Comparison of ENCODE assay signal across 15 cellular contexts in the genomic region with DNA sequence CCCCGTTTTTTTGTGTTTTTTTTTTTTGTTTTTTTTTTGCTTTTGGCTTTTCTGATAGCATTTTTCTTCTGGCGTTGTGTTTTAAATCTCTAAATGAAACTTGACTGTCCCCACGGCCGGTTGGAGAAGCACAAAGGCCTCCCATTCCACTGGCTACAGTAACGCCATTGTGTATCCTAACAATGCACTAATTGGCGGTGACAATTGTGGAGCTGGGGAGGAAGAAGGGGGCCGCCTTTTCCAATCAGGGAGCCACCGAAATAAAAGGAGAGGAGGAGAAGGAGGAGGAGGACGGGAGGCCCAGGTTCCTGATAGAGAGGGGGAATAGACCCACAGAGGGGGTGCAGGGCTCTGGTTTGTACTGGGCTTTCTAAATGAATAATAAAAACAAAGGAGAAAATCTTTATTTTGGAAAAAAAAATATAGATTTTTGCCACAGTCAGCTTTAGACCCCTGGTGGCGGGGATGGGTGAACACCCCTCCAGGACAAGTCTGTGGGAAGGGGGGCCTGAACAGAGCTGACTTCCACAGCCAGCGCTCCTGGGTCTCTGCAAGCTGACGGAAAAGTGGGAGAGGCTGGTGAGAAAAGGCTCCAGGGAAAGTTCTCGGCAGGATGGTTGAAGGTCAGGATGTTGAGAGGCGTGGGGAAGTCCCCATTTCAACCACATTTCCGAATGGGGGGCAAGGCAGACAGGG. TPM values are rescaled to one million over a fixed set of nuclear protein-coding genes. Genes with fewer than 3 reads are reported as not detected.
DNase-seq lines count a peak whose midpoint lies in the region; TF ChIP-seq lines count a peak whose summit lies in the region.
"Had no signal": no experiment of that assay in that cellular context is flagged by ENCODE, and none has a peak within 500 bp of the region (broad histone marks: within the 10 kb centered on the region; RNA-seq: fewer than 3 reads in every experiment).

No MANE protein-coding gene starts in this region.

- no peaks in the 10 kb centered on the region for H3K27me3 ChIP-seq in layer of hippocampus (ENCODE audit: control insufficient read depth, insufficient read depth, low read length)
- H3K27me3 ChIP-seq: suprapubic skin had no signal

- H3K4me3 Mint-ChIP-seq in type B pancreatic cell = no peak overlapping the region
- H3K4me3 Mint-ChIP-seq in T-helper 2 cell treated with Interferon-gamma antibody and Interleukin-4, amounts not matched to agents 5 μg/mL and 100 μg/mL, for 36 hours = no peak overlapping the region

- H3K9me3 Mint-ChIP-seq in type B pancreatic cell = no peaks in the 10 kb centered on the region
- no peaks in the 10 kb centered on the region for H3K9me3 Mint-ChIP-seq in T-helper 2 cell treated with Interferon-gamma antibody and Interleukin-4, amounts not matched to agents 5 μg/mL and 100 μg/mL, for 36 hours

- peak overlapping the region; percentile 91 for H3K27ac ChIP-seq in caudate nucleus (ENCODE audit: low read depth, low read length)
- H3K27ac ChIP-seq in layer of hippocampus (ENCODE audit: low read depth, low read length) = peak overlapping the region; percentile 83
- H3K27ac ChIP-seq: 22Rv1, skin epidermis, suprapubic skin had no signal

- no peaks in the 10 kb centered on the region for H3K36me3 Mint-ChIP-seq in type B pancreatic cell
- H3K36me3 Mint-ChIP-seq in T-helper 2 cell treated with Interferon-gamma antibody and Interleukin-4, amounts not matched to agents 5 μg/mL and 100 μg/mL, for 36 hours (ENCODE audit: low read depth) = no peaks in the 10 kb centered on the region

- DNase-seq in NCI-H146 (lab: John Stamatoyannopoulos, UW) (peak; percentile 31), NCI-H146 treated with DMSO at 0.1 percent for 48 hours (lab: John Stamatoyannopoulos, UW; ENCODE audit: unreplicated experiment) (no peak), caudate nucleus (lab: John Stamatoyannopoulos, UW) (peak in 58 of 61 donors; percentile 4 to 79 (median 49)), type B pancreatic cell (ENCODE audit: extremely low spot score, unreplicated experiment) (no peak), DMS79 treated with DMSO at 0.1 percent for 48 hours (lab: John Stamatoyannopoulos, UW) (no peak), AML-193 (lab: John Stamatoyannopoulos, UW) (no peak)
- no peak for DNase-seq in T-helper 2 cell treated with Interferon-gamma antibody and Interleukin-4, amounts not matched to agents 5 μg/mL and 100 μg/mL, for 36 hours (ENCODE audit: low spot score)
- DNase-seq: activated naive CD4-positive, alpha-beta T cell treated with anti-CD3 and anti-CD28 coated beads, Interleukin-2, amount 50 U/mL, for 16 hours; COR-L47; kidney; NCI-H1092 treated with DMSO at 0.1 percent for 48 hours had no signal

- TF ChIP-seq CTCF in type B pancreatic cell (conservative IDR thresholded peaks at IDR 0.05) = peak; percentile 73

- peak overlapping the region; percentile 51 for H3K27ac Mint-ChIP-seq in type B pancreatic cell
- H3K27ac Mint-ChIP-seq in T-helper 2 cell treated with Interferon-gamma antibody and Interleukin-4, amounts not matched to agents 5 μg/mL and 100 μg/mL, for 36 hours = no peak overlapping the region

- peaks cover 6% of the 10 kb centered on the region for H3K27me3 Mint-ChIP-seq in type B pancreatic cell
- H3K27me3 Mint-ChIP-seq in T-helper 2 cell treated with Interferon-gamma antibody and Interleukin-4, amounts not matched to agents 5 μg/mL and 100 μg/mL, for 36 hours (ENCODE audit: low read depth) = peaks cover 2% of the 10 kb centered on the region

- peaks cover 16% of the 10 kb centered on the region for H3K4me1 Mint-ChIP-seq in type B pancreatic cell (ENCODE audit: unreplicated experiment)
- no peaks in the 10 kb centered on the region for H3K4me1 Mint-ChIP-seq in T-helper 2 cell treated with Interferon-gamma antibody and Interleukin-4, amounts not matched to agents 5 μg/mL and 100 μg/mL, for 36 hours (ENCODE audit: low read depth)

RNA-seq across cellular contexts. Expression of a gene that starts 43.7 kb away (rescaled TPM):
- total RNA-seq in type B pancreatic cell (ENCODE audit: low replicate concordance) = 10.8 and 15.1 TPM in 2 replicates

Comparison
In these comparisons a context has a peak if more than half of its experiments do, and no peak if none do; other contexts are left out.
1. DNase-seq: peak in NCI-H146 (single experiment) and caudate nucleus (58 of 61); none in NCI-H146 treated with DMSO at 0.1 percent for 48 hours (single experiment), type B pancreatic cell (single experiment), DMS79 treated with DMSO at 0.1 percent for 48 hours (single experiment), AML-193 (0 of 2) and T-helper 2 cell treated with Interferon-gamma antibody and Interleukin-4, amounts not matched to agents 5 μg/mL and 100 μg/mL, for 36 hours (single experiment).